Comparison of ENCODE assay signal across 21 cellular contexts in the genomic region with DNA sequence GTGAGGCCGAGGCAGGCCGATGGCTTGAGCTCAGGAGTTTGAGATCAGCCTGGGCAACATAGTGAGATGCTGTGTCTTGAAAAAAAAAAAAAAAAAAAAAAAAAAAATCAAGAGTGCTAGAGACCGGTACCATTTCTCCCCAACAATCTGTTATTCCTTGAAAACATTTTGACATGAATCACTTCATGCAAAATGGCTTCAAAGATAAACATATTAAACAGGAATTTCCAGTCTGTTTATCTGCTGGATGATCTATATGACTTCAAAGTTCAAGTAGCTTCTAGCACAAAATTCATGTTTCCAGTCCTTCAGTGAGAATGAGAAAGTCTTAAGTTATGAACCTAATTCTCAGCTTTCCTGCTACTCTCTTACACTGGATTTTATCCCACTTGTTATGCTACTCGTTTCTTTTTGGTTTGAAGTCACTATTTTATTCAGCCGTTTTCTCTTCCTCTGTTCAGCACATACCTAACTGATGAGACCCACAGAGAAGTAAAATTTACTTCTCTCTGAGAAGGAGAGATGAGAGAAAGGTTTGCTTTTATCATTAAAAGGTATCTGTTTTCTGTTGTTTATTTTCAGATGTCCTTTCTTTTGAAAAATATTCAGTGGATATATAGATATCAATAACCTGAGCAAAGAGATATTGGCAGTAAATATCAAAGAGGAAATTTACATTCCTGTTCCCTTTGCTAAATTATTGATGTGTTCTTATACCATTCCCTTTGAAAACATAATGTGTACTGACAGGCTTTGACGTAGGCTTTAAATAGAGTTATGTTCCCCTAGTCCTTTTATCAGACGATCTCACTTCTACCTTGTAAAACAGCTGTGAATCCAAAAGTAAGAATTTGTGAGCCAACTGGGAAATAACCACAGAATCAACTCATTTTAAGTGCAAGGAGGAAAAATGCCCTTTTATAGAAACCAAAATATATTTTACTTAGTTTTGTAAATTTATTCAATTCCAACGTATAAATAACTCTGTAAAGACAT. TPM values are rescaled to one million over a fixed set of nuclear protein-coding genes. Genes with fewer than 3 reads are reported as not detected.
DNase-seq lines count a peak whose midpoint lies in the region; ATAC-seq, FAIRE-seq and TF ChIP-seq lines count a peak whose summit lies in the region.
"Had no signal": no experiment of that assay in that cellular context is flagged by ENCODE, and none has a peak within 500 bp of the region (broad histone marks: within the 10 kb centered on the region; RNA-seq: fewer than 3 reads in every experiment).

No MANE protein-coding gene starts in this region.

- H3K27me3 ChIP-seq in cardiac muscle cell (no peaks in the 10 kb centered on the region), heart left ventricle (no peaks in the 10 kb centered on the region), adipocyte (replicated peaks; ENCODE audit: control insufficient read depth, insufficient read depth, low read length) (no peaks in the 10 kb centered on the region)
- H3K27me3 ChIP-seq: gastroesophageal sphincter, upper lobe of right lung had no signal

- H3K9ac ChIP-seq in adipocyte (ENCODE audit: low read length), result no peak overlapping the region

- no peak for TF ChIP-seq POLR2A in heart left ventricle (IDR thresholded peaks at IDR 0.05)

- intact Hi-C loops in heart left ventricle (cut with DNase I) (loop anchor here in 1 of 10 donors (5.0 kb wide), 1 partner anchor 33 kb away; no protein-coding TSS in a partner anchor), left colon (cut with DNase I, micrococcal nuclease) (no loop called here)

- H3K36me3 ChIP-seq in cardiac muscle cell (peaks cover 43% of the 10 kb centered on the region), heart left ventricle (peaks cover 0 to 97% (median 69%) of the 10 kb centered on the region in 9 donors), adipocyte (ENCODE audit: control insufficient read depth, insufficient read depth, low read length, severe bottlenecking) (peaks cover 75% of the 10 kb centered on the region)

- H3K27ac ChIP-seq in cardiac muscle cell, result peak overlapping the region; percentile 25
- H3K27ac ChIP-seq in heart left ventricle, result no peak overlapping the region
- H3K27ac ChIP-seq: gastroesophageal sphincter, upper lobe of right lung had no signal

- 80 to 86% (median 85%) methylated on average over 8 of the region's 8 CpGs for WGBS in heart left ventricle, 4 donors

- H3K9me3 ChIP-seq in cardiac muscle cell (ENCODE audit: low read depth) (no peaks in the 10 kb centered on the region), heart left ventricle (no peaks in the 10 kb centered on the region), adipocyte (ENCODE audit: control insufficient read depth, low read length) (no peaks in the 10 kb centered on the region)
- H3K9me3 ChIP-seq: gastroesophageal sphincter, upper lobe of right lung had no signal

- no peak for DNase-seq in cardiac muscle cell (ENCODE audit: low read depth in 1 of 2, low spot score in 1 of 2)
- DNase-seq in heart left ventricle, result no peak
- DNase-seq in adipocyte (ENCODE audit: low read depth), result peak; percentile 44
- DNase-seq in left colon, result no peak
- DNase-seq in RPMI8226, result no peak
- DNase-seq in frontal cortex (ENCODE audit: low spot score in 2 of 2), result no peak
- no peak for DNase-seq in activated gamma-delta T cell (lab: John Stamatoyannopoulos, UW)
- DNase-seq: CD4-positive, alpha-beta T cell; DND-41; KBM-7; left ventricle myocardium superior; NCI-H1048; NCI-H2029 treated with DMSO at 0.1 percent for 48 hours; NCI-H510A treated with DMSO at 0.1 percent for 48 hours; SHP77 treated with DMSO at 0.1 percent for 48 hours; stimulated activated CD4-positive, alpha-beta T cell treated with anti-CD3 and anti-CD28 coated beads, Interleukin-2, amount 100 ng/mL, for 24 hours; upper lobe of right lung had no signal

- H3K4me1 ChIP-seq in cardiac muscle cell (ENCODE audit: low read depth) (peaks cover 4% of the 10 kb centered on the region), heart left ventricle (no peaks in the 10 kb centered on the region), adipocyte (ENCODE audit: control insufficient read depth, insufficient read depth, low read length) (peaks cover 15% of the 10 kb centered on the region)
- H3K4me1 ChIP-seq: gastroesophageal sphincter, upper lobe of right lung had no signal

- no peak overlapping the region for H3K4me3 ChIP-seq in cardiac muscle cell
- H3K4me3 ChIP-seq in heart left ventricle, result no peak overlapping the region
- no peak overlapping the region for H3K4me3 ChIP-seq in adipocyte (ENCODE audit: low read length)
- H3K4me3 ChIP-seq: gastroesophageal sphincter, upper lobe of right lung had no signal

- ATAC-seq in heart left ventricle, result no peak
- peak; percentile 85 for ATAC-seq in left colon
- no peak for ATAC-seq in GM21619 (IDR thresholded peaks at IDR 0.05; ENCODE audit: unreplicated experiment)
- ATAC-seq: gastroesophageal sphincter, left ventricle myocardium superior, sciatic nerve, upper lobe of right lung had no signal

- no peak for FAIRE-seq in frontal cortex (lab: Jason Lieb, UNC)
- FAIRE-seq: GM18507 had no signal

- no peak for TF ChIP-seq CTCF in cardiac muscle cell (IDR thresholded peaks at IDR 0.05; ENCODE audit: low read depth, low read length)
- no peak for TF ChIP-seq CTCF in heart left ventricle (IDR thresholded peaks at IDR 0.05)

RNA-seq across cellular contexts. Expression of a gene that starts 38.2 kb away (rescaled TPM):
- 45.6 and 91.7 TPM in 2 replicates for total RNA-seq in cardiac muscle cell
- 103 and 123 TPM in 2 replicates for polyA plus RNA-seq in cardiac muscle cell
- total RNA-seq in heart left ventricle, result 100 to 1,000 TPM in 5 of 9 donors, 10 to 100 TPM in 4; 67.7 to 133 (median 101) TPM
- 10 to 100 TPM; 40.6 to 68.0 TPM for polyA plus RNA-seq in heart left ventricle
- 100 to 1,000 TPM; 253 to 260 TPM for total RNA-seq in left colon
- 87.6 TPM for total RNA-seq in frontal cortex
